Comparison of ENCODE assay signal across 9 cellular contexts in the genomic region with DNA sequence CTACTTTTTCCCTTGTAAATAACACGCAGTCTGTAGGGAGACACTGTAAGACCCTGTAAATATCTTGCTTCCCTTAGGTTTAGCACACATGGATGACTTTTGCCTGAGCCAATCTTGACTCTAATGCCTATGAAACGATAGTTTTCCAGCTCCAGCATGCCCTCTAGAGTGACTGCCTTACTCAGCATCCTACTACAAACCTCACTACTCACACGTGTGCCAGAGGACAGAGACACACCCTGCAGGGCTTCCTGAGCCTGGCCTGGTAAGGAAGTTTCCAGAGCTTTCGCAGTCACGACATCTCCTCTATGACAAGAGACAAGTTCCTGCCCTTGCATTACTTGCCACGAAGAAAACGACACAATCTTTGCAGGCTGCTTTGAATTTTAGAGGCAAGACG.
DNase-seq lines count a peak whose midpoint lies in the region; ATAC-seq and TF ChIP-seq lines count a peak whose summit lies in the region.
"Had no signal": no experiment of that assay in that cellular context is flagged by ENCODE, and none has a peak within 500 bp of the region (broad histone marks: within the 10 kb centered on the region; RNA-seq: fewer than 3 reads in every experiment).

No MANE protein-coding gene starts in this region.

- H3K27me3 Mint-ChIP-seq in MCF 10A (ENCODE audit: insufficient read depth, unreplicated experiment) (no peaks in the 10 kb centered on the region), WTC11 (ENCODE audit: low read depth) (peaks cover 30% of the 10 kb centered on the region), T-cell (peaks cover 2 to 3% of the 10 kb centered on the region in 2 donors)
- peaks cover 3 to 4% of the 10 kb centered on the region in 2 donors for H3K27me3 Mint-ChIP-seq in CD8-positive, alpha-beta memory T cell
- H3K27me3 Mint-ChIP-seq: activated naive CD8-positive, alpha-beta T cell treated with anti-CD3 and anti-CD28 coated beads, Interleukin-2, amount 10 ng/mL, durations not matched to agents 7 days and 5 days had no signal

- H3K4me1 ChIP-seq in breast epithelium (no peaks in the 10 kb centered on the region), left lung (no peaks in the 10 kb centered on the region)
- H3K4me1 ChIP-seq in CD8-positive, alpha-beta memory T cell (ENCODE audit: insufficient read depth, low read length), result no peaks in the 10 kb centered on the region

- H3K27ac ChIP-seq in breast epithelium (no peak overlapping the region), left lung (no peak overlapping the region)
- H3K27ac ChIP-seq in CD8-positive, alpha-beta memory T cell (ENCODE audit: low read depth, low read length), result no peak overlapping the region

- no peak for TF ChIP-seq POLR2A in breast epithelium (IDR thresholded peaks at IDR 0.05)

- H3K27ac Mint-ChIP-seq in MCF 10A (ENCODE audit: low read depth, unreplicated experiment) (no peak overlapping the region), WTC11 (no peak overlapping the region), T-cell (no peak overlapping the region)
- no peak overlapping the region for H3K27ac Mint-ChIP-seq in CD8-positive, alpha-beta memory T cell
- H3K27ac Mint-ChIP-seq: activated naive CD8-positive, alpha-beta T cell treated with anti-CD3 and anti-CD28 coated beads, Interleukin-2, amount 10 ng/mL, durations not matched to agents 7 days and 5 days had no signal

- intact Hi-C loops in MCF 10A (cut with micrococcal nuclease) (loop anchor here (1.0 kb wide), 2 partner anchors 213 to 260 kb away; no protein-coding TSS in a partner anchor), breast epithelium (cut with DNase I; ENCODE audit: low total_unique reads) (loop anchor here (10.0 kb wide), 1 partner anchor 1827 kb away; no protein-coding TSS in a partner anchor), left lung (cut with DNase I) (no loop called here)

- peak; percentile 99 for ATAC-seq in WTC11
- ATAC-seq in left lung, result peak; percentile 67
- no peak for ATAC-seq in T-cell (replicated peaks in 1 of 4)

- H3K9me3 ChIP-seq in breast epithelium (peaks cover 0 to 6% of the 10 kb centered on the region in 2 donors), left lung (no peaks in the 10 kb centered on the region)
- H3K9me3 ChIP-seq in CD8-positive, alpha-beta memory T cell (ENCODE audit: low read length), result no peaks in the 10 kb centered on the region

- no peaks in the 10 kb centered on the region for H3K27me3 ChIP-seq in breast epithelium
- no peaks in the 10 kb centered on the region for H3K27me3 ChIP-seq in left lung
- H3K27me3 ChIP-seq in CD8-positive, alpha-beta memory T cell (ENCODE audit: insufficient read depth, low read length, poor library complexity, severe bottlenecking), result no peaks in the 10 kb centered on the region

- TF ChIP-seq CTCF in MCF 10A (IDR thresholded peaks at IDR 0.05; ENCODE audit: unreplicated experiment) (peak; percentile 56), breast epithelium (IDR thresholded peaks at IDR 0.05) (no peak), WTC11 (IDR thresholded peaks at IDR 0.05) (peak; percentile 26; the same call in 1 of the 2 replicates), left lung (IDR thresholded peaks at IDR 0.05) (no peak)

- H3K36me3 Mint-ChIP-seq in MCF 10A (ENCODE audit: insufficient read depth, unreplicated experiment) (no peaks in the 10 kb centered on the region), WTC11 (peaks cover 8% of the 10 kb centered on the region), T-cell (no peaks in the 10 kb centered on the region)
- no peaks in the 10 kb centered on the region for H3K36me3 Mint-ChIP-seq in CD8-positive, alpha-beta memory T cell
- H3K36me3 Mint-ChIP-seq: activated naive CD8-positive, alpha-beta T cell treated with anti-CD3 and anti-CD28 coated beads, Interleukin-2, amount 10 ng/mL, durations not matched to agents 7 days and 5 days had no signal

- H3K4me3 Mint-ChIP-seq in MCF 10A (ENCODE audit: unreplicated experiment) (no peak overlapping the region), WTC11 (no peak overlapping the region), T-cell (no peak overlapping the region)
- H3K4me3 Mint-ChIP-seq in CD8-positive, alpha-beta memory T cell, result no peak overlapping the region
- H3K4me3 Mint-ChIP-seq: activated naive CD8-positive, alpha-beta T cell treated with anti-CD3 and anti-CD28 coated beads, Interleukin-2, amount 10 ng/mL, durations not matched to agents 7 days and 5 days had no signal

- peaks cover 6% of the 10 kb centered on the region for H3K4me1 Mint-ChIP-seq in MCF 10A (ENCODE audit: insufficient read depth, unreplicated experiment)
- H3K4me1 Mint-ChIP-seq in WTC11, result peaks cover 13% of the 10 kb centered on the region
- H3K4me1 Mint-ChIP-seq in T-cell, result no peaks in the 10 kb centered on the region
- H3K4me1 Mint-ChIP-seq in CD8-positive, alpha-beta memory T cell, result no peaks in the 10 kb centered on the region

- CTCF ChIA-PET in MCF 10A (lab: Yijun Ruan, JAX) (interaction anchor here (0.6 to 1.6 kb wide), 7 partner anchors 10 to 854 kb away, joined by 3 to 6 read pairs (median 4); no protein-coding TSS in a partner anchor), WTC11 (lab: Charles Lee) (interaction anchor here (0.6 to 1.5 kb wide), 6 partner anchors 10 to 119 kb away, joined by 3 to 4 read pairs (median 3); no protein-coding TSS in a partner anchor), T-cell (lab: Charles Lee) (no interaction called here)
- CTCF ChIA-PET in CD8-positive, alpha-beta memory T cell (lab: Charles Lee), result no interaction called here

- no TSS peak for BruUV-seq in MCF 10A (replicated peaks; lab: Mats Ljungman, UMichigan)

- H3K4me3 ChIP-seq in breast epithelium, result no peak overlapping the region
- no peak overlapping the region for H3K4me3 ChIP-seq in left lung
- no peak overlapping the region for H3K4me3 ChIP-seq in CD8-positive, alpha-beta memory T cell (ENCODE audit: low read length)

- POLR2A ChIA-PET in MCF 10A (lab: Yijun Ruan, JAX) (interaction anchor here (0.6 to 1.1 kb wide), 2 partner anchors 78 to 209 kb away, joined by 3 to 4 read pairs; no protein-coding TSS in a partner anchor), WTC11 (lab: Charles Lee) (interaction anchor here (0.6 kb wide), 1 partner anchor 23 kb away, joined by 3 read pairs; no protein-coding TSS in a partner anchor), T-cell (lab: Charles Lee) (no interaction called here)
- POLR2A ChIA-PET in CD8-positive, alpha-beta memory T cell (lab: Charles Lee), result no interaction called here

- H3K9me3 Mint-ChIP-seq in MCF 10A (ENCODE audit: unreplicated experiment) (no peaks in the 10 kb centered on the region), WTC11 (peaks cover 12% of the 10 kb centered on the region; the same call in 1 of the 2 replicates), T-cell (no peaks in the 10 kb centered on the region)
- H3K9me3 Mint-ChIP-seq in CD8-positive, alpha-beta memory T cell, result peaks cover 0 to 5% (median 0%) of the 10 kb centered on the region in 5 donors
- H3K9me3 Mint-ChIP-seq: activated naive CD8-positive, alpha-beta T cell treated with anti-CD3 and anti-CD28 coated beads, Interleukin-2, amount 10 ng/mL, durations not matched to agents 7 days and 5 days had no signal

- in situ Hi-C loops in KBM-7 (cut with MboI; ENCODE audit: low pct_unique_long_range_greater_than_20kb, low sequenced_read_pairs), result no loop called here

- peak; percentile 78 for DNase-seq in MCF 10A (ENCODE audit: unreplicated experiment)
- DNase-seq in breast epithelium (ENCODE audit: low spot score in 2 of 2), result no peak
- DNase-seq in KBM-7, result peak; percentile 70
- peak; percentile 67 for DNase-seq in WTC11 (ENCODE audit: low spot score)
- no peak for DNase-seq in left lung
- DNase-seq in T-cell, result no peak
- DNase-seq in CD8-positive, alpha-beta memory T cell, result no peak
- no peak for DNase-seq in stimulated activated naive CD4-positive, alpha-beta T cell (lab: John Stamatoyannopoulos, UW)
- DNase-seq: activated naive CD8-positive, alpha-beta T cell treated with anti-CD3 and anti-CD28 coated beads, Interleukin-2, amount 10 ng/mL, durations not matched to agents 7 days and 5 days had no signal

- H3K36me3 ChIP-seq in breast epithelium (no peaks in the 10 kb centered on the region), left lung (no peaks in the 10 kb centered on the region)
- H3K36me3 ChIP-seq in CD8-positive, alpha-beta memory T cell (ENCODE audit: insufficient read depth, low read length), result no peaks in the 10 kb centered on the region

TF ChIP-seq in WTC11, 78 proteins besides CTCF, POLR2A, EP300 and RAD21 (continues in another document):
- no peak for TF ChIP-seq RORB (CRISPR knock-in tag; IDR thresholded peaks at IDR 0.05)
- TF ChIP-seq, protein P1, sequence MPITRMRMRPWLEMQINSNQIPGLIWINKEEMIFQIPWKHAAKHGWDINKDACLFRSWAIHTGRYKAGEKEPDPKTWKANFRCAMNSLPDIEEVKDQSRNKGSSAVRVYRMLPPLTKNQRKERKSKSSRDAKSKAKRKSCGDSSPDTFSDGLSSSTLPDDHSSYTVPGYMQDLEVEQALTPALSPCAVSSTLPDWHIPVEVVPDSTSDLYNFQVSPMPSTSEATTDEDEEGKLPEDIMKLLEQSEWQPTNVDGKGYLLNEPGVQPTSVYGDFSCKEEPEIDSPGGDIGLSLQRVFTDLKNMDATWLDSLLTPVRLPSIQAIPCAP (CRISPR knock-in tag; IDR thresholded peaks at IDR 0.05), result 0 out of 2 replicates have a peak, but pooled peaks have one; percentile 71
- TF ChIP-seq, protein P2, sequence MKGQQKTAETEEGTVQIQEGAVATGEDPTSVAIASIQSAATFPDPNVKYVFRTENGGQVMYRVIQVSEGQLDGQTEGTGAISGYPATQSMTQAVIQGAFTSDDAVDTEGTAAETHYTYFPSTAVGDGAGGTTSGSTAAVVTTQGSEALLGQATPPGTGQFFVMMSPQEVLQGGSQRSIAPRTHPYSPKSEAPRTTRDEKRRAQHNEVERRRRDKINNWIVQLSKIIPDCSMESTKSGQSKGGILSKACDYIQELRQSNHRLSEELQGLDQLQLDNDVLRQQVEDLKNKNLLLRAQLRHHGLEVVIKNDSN (CRISPR knock-in tag; IDR thresholded peaks at IDR 0.05), result peak; percentile 54; the same call in 1 of the 2 replicates
- TF ChIP-seq FOXK1 (CRISPR knock-in tag; IDR thresholded peaks at IDR 0.05), result peak; percentile 79; the same call in 1 of the 2 replicates
- peak; percentile 91 for TF ChIP-seq ETV6 (CRISPR knock-in tag; IDR thresholded peaks at IDR 0.05)
- peak; percentile 64; the same call in 1 of the 2 replicates for TF ChIP-seq JUN (CRISPR knock-in tag; IDR thresholded peaks at IDR 0.05)
- TF ChIP-seq, protein P3, sequence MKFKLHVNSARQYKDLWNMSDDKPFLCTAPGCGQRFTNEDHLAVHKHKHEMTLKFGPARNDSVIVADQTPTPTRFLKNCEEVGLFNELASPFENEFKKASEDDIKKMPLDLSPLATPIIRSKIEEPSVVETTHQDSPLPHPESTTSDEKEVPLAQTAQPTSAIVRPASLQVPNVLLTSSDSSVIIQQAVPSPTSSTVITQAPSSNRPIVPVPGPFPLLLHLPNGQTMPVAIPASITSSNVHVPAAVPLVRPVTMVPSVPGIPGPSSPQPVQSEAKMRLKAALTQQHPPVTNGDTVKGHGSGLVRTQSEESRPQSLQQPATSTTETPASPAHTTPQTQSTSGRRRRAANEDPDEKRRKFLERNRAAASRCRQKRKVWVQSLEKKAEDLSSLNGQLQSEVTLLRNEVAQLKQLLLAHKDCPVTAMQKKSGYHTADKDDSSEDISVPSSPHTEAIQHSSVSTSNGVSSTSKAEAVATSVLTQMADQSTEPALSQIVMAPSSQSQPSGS (CRISPR knock-in tag; IDR thresholded peaks at IDR 0.05; ENCODE audit: borderline replicate concordance, low read depth), result no peak

Comparison
In these comparisons a context has a peak if more than half of its experiments do, and no peak if none do; other contexts are left out.
1. DNase-seq: peak in MCF 10A (single experiment), KBM-7 (single experiment) and WTC11 (single experiment); none in breast epithelium (0 of 2), left lung (0 of 2), T-cell (0 of 34), CD8-positive, alpha-beta memory T cell (0 of 5) and stimulated activated naive CD4-positive, alpha-beta T cell (0 of 6).
2. CTCF ChIP-seq: peak in MCF 10A (single experiment) and WTC11 (single experiment); none in breast epithelium (0 of 3) and left lung (0 of 2).
3. ATAC-seq: peak in WTC11 (single experiment) and left lung (single experiment); none in T-cell (0 of 4).
4. CTCF ChIA-PET loops: an anchor here in MCF 10A (0.6 to 1.6 kb wide) and WTC11 (0.6 to 1.5 kb wide); none called in T-cell and CD8-positive, alpha-beta memory T cell.
5. POLR2A ChIA-PET loops: an anchor here in MCF 10A (0.6 to 1.1 kb wide) and WTC11 (0.6 kb wide); none called in T-cell and CD8-positive, alpha-beta memory T cell.
6. intact Hi-C loops: an anchor here in MCF 10A (1.0 kb wide) and breast epithelium (10.0 kb wide); none called in left lung.